17 cellular contexts compared by ENCODE assay signal in the genomic region with DNA sequence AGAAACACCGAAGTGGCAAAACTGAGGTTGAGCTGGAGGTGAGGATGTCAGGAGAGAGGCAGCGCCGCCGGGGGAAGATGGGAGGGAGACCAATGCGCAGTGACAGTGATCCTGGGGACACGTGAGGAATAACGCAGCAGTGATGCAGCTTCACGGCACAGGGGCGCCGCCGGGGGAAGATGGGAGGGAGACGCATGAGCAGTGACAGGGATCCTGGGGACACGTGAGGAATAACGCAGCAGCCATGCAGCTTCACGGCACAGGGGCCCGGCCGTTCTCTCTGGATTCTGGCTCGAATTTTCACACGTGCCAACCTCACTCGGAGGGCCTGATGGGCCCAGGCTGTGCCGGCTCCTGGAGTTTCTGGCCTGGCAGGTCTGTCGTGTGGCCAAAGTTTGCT.
"Had no signal": no experiment of that assay in that cellular context is flagged by ENCODE, and none has a peak within 500 bp of the region (broad histone marks: within the 10 kb centered on the region; RNA-seq: fewer than 3 reads in every experiment).

No MANE protein-coding gene starts in this region.

- H3K9me3 ChIP-seq: breast epithelium, pancreas, SK-N-SH had no signal

- ATAC-seq: pancreas; stimulated activated naive B cell treated with anti-CD40 and anti-IgM and Interleukin-4, amounts not matched to agents 10 μg/mL and 1 μg/mL and 100 μg/mL, for 72 hours; T-cell had no signal

- H3K36me3 ChIP-seq: breast epithelium, neural progenitor cell, pancreas had no signal

- H3K4me1 ChIP-seq: breast epithelium had no signal

- H3K27me3 ChIP-seq: breast epithelium, neural progenitor cell, pancreas had no signal

- H3K4me3 ChIP-seq: breast epithelium, lung, neural progenitor cell, pancreas had no signal

- H3K27ac ChIP-seq: neural progenitor cell, pancreas had no signal

- DNase-seq: activated CD4-positive, alpha-beta T cell treated with anti-CD3 and anti-CD28 coated beads, Interleukin-2, amount 10 ng/mL, durations not matched to agents 7 days and 5 days; activated CD8-positive, alpha-beta memory T cell treated with anti-CD3 and anti-CD28 coated beads for 24 hours; activated naive CD4-positive, alpha-beta T cell treated with Interleukin-2 at 50 U/mL for 16 hours; anterior cingulate cortex; dermis blood vessel endothelial cell; kidney glomerular epithelial cell; midbrain; pancreas; SK-N-SH; stimulated activated CD4-positive, alpha-beta T cell treated with anti-CD3 and anti-CD28 coated beads, Interleukin-2, amount 100 ng/mL, for 48 hours; stimulated activated naive B cell treated with anti-CD40 and anti-IgM and Interleukin-4, amounts not matched to agents 10 μg/mL and 1 μg/mL and 100 μg/mL, for 72 hours; substantia nigra; T-cell; T-helper 9 cell had no signal
